ENCODE assay signal across 21 cellular contexts in genomic region chr2:17816396-17817245, GRCh38. TPM values are rescaled to one million over a fixed set of nuclear protein-coding genes. Genes with fewer than 3 reads are reported as not detected.
A peak's percentile ranks its signal among the peaks of the same experiment; 100 is the strongest.
DNase-seq lines count a peak whose midpoint lies in the region; ATAC-seq and TF ChIP-seq lines count a peak whose summit lies in the region.
"Had no signal": no experiment of that assay in that cellular context is flagged by ENCODE, and none has a peak within 500 bp of the region (broad histone marks: within the 10 kb centered on the region; RNA-seq: fewer than 3 reads in every experiment).

Gene MSGN1, plus strand, starts transcription at chr2:17816460. Its CDS starts 59 bp downstream, at chr2:17816519.

- peaks cover 6% of the 10 kb centered on the region; the same call in 2 of the 3 replicates for H3K4me1 Mint-ChIP-seq in GM23338

- intact Hi-C loops in stomach (cut with DNase I; ENCODE audit: low total_unique reads): no loop called here

- peak within 1 kb of the TSS; percentile 30; the same call in 1 of the 2 replicates for H3K27ac Mint-ChIP-seq in GM23338
- H3K27ac Mint-ChIP-seq: activated CD8-positive, alpha-beta T cell treated with anti-CD3 and anti-CD28 coated beads, Interleukin-2, amount 10 ng/mL, durations not matched to agents 7 days and 5 days; activated naive CD8-positive, alpha-beta T cell treated with anti-CD3 and anti-CD28 coated beads, Interleukin-2, amount 10 ng/mL, durations not matched to agents 7 days and 5 days had no signal

- H3K36me3 ChIP-seq in GM23338 (ENCODE audit: insufficient read depth) (no peaks in the 10 kb centered on the region), WERI-Rb-1 (no peaks in the 10 kb centered on the region), smooth muscle cell (ENCODE audit: low read depth) (no peaks in the 10 kb centered on the region), stomach (no peaks in the 10 kb centered on the region)
- H3K36me3 ChIP-seq: heart right ventricle, neutrophil, right atrium auricular region had no signal

- H3K4me2 ChIP-seq in GM23338 (no peak within 1 kb of the TSS), smooth muscle cell (peak within 1 kb of the TSS; percentile 15)

- H3K79me2 ChIP-seq in GM23338 (replicated peaks; ENCODE audit: insufficient read depth) (no peaks in the 10 kb centered on the region), smooth muscle cell (ENCODE audit: low read depth) (no peaks in the 10 kb centered on the region)

- WGBS in smooth muscle cell (ENCODE audit: low lambda C conversion rate): 95% methylated on average over 26 of the region's 26 CpGs
- whole genome bisulfite sequencing in stomach, 5 donors: 91 to 94% (median 92%) methylated on average over 26 of the region's 26 CpGs

- H3K9ac ChIP-seq in smooth muscle cell (ENCODE audit: low read depth): peak within 1 kb of the TSS; percentile 43

- DNase-seq in GM23338 (ENCODE audit: low spot score) (no peak), WERI-Rb-1 (no peak), foreskin keratinocyte (no peak), smooth muscle cell (lab: John Stamatoyannopoulos, UW; ENCODE audit: unreplicated experiment) (no peak), stomach (no peak), SHP77 treated with DMSO at 0.1 percent for 48 hours (lab: John Stamatoyannopoulos, UW) (no peak)
- DNase-seq in activated CD4-positive, CD25-positive, alpha-beta regulatory T cell (lab: John Stamatoyannopoulos, UW): no peak
- DNase-seq: activated CD8-positive, alpha-beta T cell treated with anti-CD3 and anti-CD28 coated beads, Interleukin-2, amount 10 ng/mL, durations not matched to agents 7 days and 5 days; activated naive CD8-positive, alpha-beta T cell treated with anti-CD3 and anti-CD28 coated beads, Interleukin-2, amount 10 ng/mL, durations not matched to agents 7 days and 5 days; activated T-cell treated with anti-CD3 and anti-CD28 coated beads, Interleukin-2, amount 50 U/mL, for 48 hours; COR-L47; effector CD4-positive, alpha-beta T cell; heart right ventricle; NCI-H226; Right ventricle myocardium superior; T-helper 1 cell had no signal

- H3K4me3 Mint-ChIP-seq in GM23338: no peak within 1 kb of the TSS
- H3K4me3 Mint-ChIP-seq: activated CD8-positive, alpha-beta T cell treated with anti-CD3 and anti-CD28 coated beads, Interleukin-2, amount 10 ng/mL, durations not matched to agents 7 days and 5 days; activated naive CD8-positive, alpha-beta T cell treated with anti-CD3 and anti-CD28 coated beads, Interleukin-2, amount 10 ng/mL, durations not matched to agents 7 days and 5 days had no signal

- H2AFZ ChIP-seq in GM23338: peak within 1 kb of the TSS; percentile 70
- peak within 1 kb of the TSS; percentile 81 for H2AFZ ChIP-seq in smooth muscle cell (ENCODE audit: low read depth)

- H3K36me3 Mint-ChIP-seq in GM23338 (ENCODE audit: low read depth): no peaks in the 10 kb centered on the region
- H3K36me3 Mint-ChIP-seq: activated naive CD8-positive, alpha-beta T cell treated with anti-CD3 and anti-CD28 coated beads, Interleukin-2, amount 10 ng/mL, durations not matched to agents 7 days and 5 days had no signal

- no peaks in the 10 kb centered on the region for H3K9me3 ChIP-seq in WERI-Rb-1 (ENCODE audit: severe bottlenecking)
- H3K9me3 ChIP-seq in smooth muscle cell (replicated peaks; ENCODE audit: low read depth): no peaks in the 10 kb centered on the region
- no peaks in the 10 kb centered on the region for H3K9me3 ChIP-seq in stomach
- H3K9me3 ChIP-seq: heart right ventricle, neutrophil, right atrium auricular region had no signal

- H3F3A ChIP-seq in GM23338 (replicated peaks; ENCODE audit: low read depth) (no peaks in the 10 kb centered on the region), smooth muscle cell (ENCODE audit: low read depth) (peaks cover 19% of the 10 kb centered on the region)

- H3K27me3 Mint-ChIP-seq in GM23338 (ENCODE audit: insufficient read depth, low read depth, poor library complexity): peaks cover 5% of the 10 kb centered on the region

- TF ChIP-seq CTCF in GM23338 (conservative IDR thresholded peaks at IDR 0.05; ENCODE audit: low read depth in 2 of 2) (no peak), WERI-Rb-1 (IDR thresholded peaks at IDR 0.05; ENCODE audit: low read depth, low read length) (no peak), foreskin keratinocyte (conservative IDR thresholded peaks at IDR 0.05) (no peak), smooth muscle cell (IDR thresholded peaks at IDR 0.05; ENCODE audit: borderline replicate concordance, insufficient read depth, poor library complexity, severe bottlenecking) (no peak), stomach (IDR thresholded peaks at IDR 0.05) (no peak)

- TF ChIP-seq POLR2A in stomach (IDR thresholded peaks at IDR 0.05): no peak

- H3K9me3 Mint-ChIP-seq in GM23338: no peaks in the 10 kb centered on the region
- H3K9me3 Mint-ChIP-seq: activated naive CD8-positive, alpha-beta T cell treated with anti-CD3 and anti-CD28 coated beads, Interleukin-2, amount 10 ng/mL, durations not matched to agents 7 days and 5 days had no signal

- H4K20me1 ChIP-seq in GM23338 (replicated peaks; ENCODE audit: insufficient read depth) (no peaks in the 10 kb centered on the region), smooth muscle cell (ENCODE audit: low read depth) (no peaks in the 10 kb centered on the region)

- no peaks in the 10 kb centered on the region for H3K9me2 ChIP-seq in GM23338 (ENCODE audit: insufficient read depth)

- no peak for TF ChIP-seq EP300 in stomach (IDR thresholded peaks at IDR 0.05)

- no peak within 1 kb of the TSS for H3K27ac ChIP-seq in GM23338 (ENCODE audit: low read depth)
- H3K27ac ChIP-seq in WERI-Rb-1: peak within 1 kb of the TSS; percentile 15; the same call in 1 of the 2 replicates
- peak within 1 kb of the TSS; percentile 86 for H3K27ac ChIP-seq in foreskin keratinocyte
- peak within 1 kb of the TSS; percentile 78 for H3K27ac ChIP-seq in smooth muscle cell (ENCODE audit: low read depth)
- peak within 1 kb of the TSS in 1 of 5 donors; percentile 42 for H3K27ac ChIP-seq in stomach
- H3K27ac ChIP-seq: neutrophil, VCaP had no signal

- H3K4me1 ChIP-seq in GM23338 (ENCODE audit: insufficient read depth) (peaks cover 6% of the 10 kb centered on the region; the same call in 1 of the 2 replicates), foreskin keratinocyte (peaks cover 37% of the 10 kb centered on the region), smooth muscle cell (ENCODE audit: low read depth) (peaks cover 33% of the 10 kb centered on the region), stomach (no peaks in the 10 kb centered on the region)

- no peak for ATAC-seq in GM23338
- ATAC-seq in foreskin keratinocyte: no peak
- no peak for ATAC-seq in GM19351 (IDR thresholded peaks at IDR 0.05; ENCODE audit: unreplicated experiment)
- ATAC-seq: activated CD8-positive, alpha-beta T cell treated with anti-CD3 and anti-CD28 coated beads, Interleukin-2, amount 10 ng/mL, durations not matched to agents 7 days and 5 days; heart right ventricle had no signal

- no peak within 1 kb of the TSS for H3K4me3 ChIP-seq in GM23338
- no peak within 1 kb of the TSS for H3K4me3 ChIP-seq in WERI-Rb-1 (ENCODE audit: low read depth, low read length)
- no peak within 1 kb of the TSS for H3K4me3 ChIP-seq in smooth muscle cell
- H3K4me3 ChIP-seq in stomach: no peak within 1 kb of the TSS
- H3K4me3 ChIP-seq: heart right ventricle, right atrium auricular region had no signal

- H3K27me3 ChIP-seq in GM23338 (ENCODE audit: insufficient read depth) (no peaks in the 10 kb centered on the region), WERI-Rb-1 (ENCODE audit: insufficient read depth, low read depth, severe bottlenecking) (no peaks in the 10 kb centered on the region), foreskin keratinocyte (no peaks in the 10 kb centered on the region), smooth muscle cell (ENCODE audit: low read depth) (no peaks in the 10 kb centered on the region), stomach (no peaks in the 10 kb centered on the region)
- H3K27me3 ChIP-seq: heart right ventricle, neutrophil, right atrium auricular region had no signal

TF ChIP-seq in GM23338, 12 proteins besides CTCF, POLR2A, EP300 and RAD21 (continues in another document):
- TF ChIP-seq NANOG (IDR thresholded peaks at IDR 0.05; ENCODE audit: borderline replicate concordance) (no peak), EZH2 (IDR thresholded peaks at IDR 0.05; ENCODE audit: low read depth, unreplicated experiment) (no peak), POLR2AphosphoS5 (IDR thresholded peaks at IDR 0.05; ENCODE audit: low read depth) (no peak), STAT1 (IDR thresholded peaks at IDR 0.05; ENCODE audit: unreplicated experiment) (no peak), ZNF331 (CRISPR knock-in tag; IDR thresholded peaks at IDR 0.05; ENCODE audit: low read depth) (no peak), ZNF114 (CRISPR knock-in tag; IDR thresholded peaks at IDR 0.05) (no peak)

RNA-seq across cellular contexts. Expression of gene MSGN1, which starts in this region (rescaled TPM):
- not detected in 2 replicates for total RNA-seq in GM23338 (2014; rRNA removed; shearing (Covaris generic))
- polyA plus RNA-seq in GM23338 (2016; fragmentation: Nextera tagmentation; extraction: Ambion mirVana) (not detected in 2 replicates), foreskin keratinocyte (not detected in 2 replicates), smooth muscle cell (0.56 TPM in 1 of 2 replicates, not detected in the other), stomach (under 1 TPM in 1 of 3 donors, not detected in 2; 0.75 TPM)
- total RNA-seq in foreskin keratinocyte (not detected in 2 replicates), smooth muscle cell (not detected in 2 replicates), stomach (not detected)
- total RNA-seq: activated CD8-positive, alpha-beta T cell treated with anti-CD3 and anti-CD28 coated beads, Interleukin-2, amount 10 ng/mL, durations not matched to agents 7 days and 5 days; activated naive CD8-positive, alpha-beta T cell treated with anti-CD3 and anti-CD28 coated beads, Interleukin-2, amount 10 ng/mL, durations not matched to agents 7 days and 5 days; fibroblast of lung; heart right ventricle; right atrium auricular region; Right ventricle myocardium superior had no signal
- polyA plus RNA-seq: fibroblast of lung, heart right ventricle had no signal
